Comparison of ENCODE assay signal across 8 cellular contexts in the genomic region with DNA sequence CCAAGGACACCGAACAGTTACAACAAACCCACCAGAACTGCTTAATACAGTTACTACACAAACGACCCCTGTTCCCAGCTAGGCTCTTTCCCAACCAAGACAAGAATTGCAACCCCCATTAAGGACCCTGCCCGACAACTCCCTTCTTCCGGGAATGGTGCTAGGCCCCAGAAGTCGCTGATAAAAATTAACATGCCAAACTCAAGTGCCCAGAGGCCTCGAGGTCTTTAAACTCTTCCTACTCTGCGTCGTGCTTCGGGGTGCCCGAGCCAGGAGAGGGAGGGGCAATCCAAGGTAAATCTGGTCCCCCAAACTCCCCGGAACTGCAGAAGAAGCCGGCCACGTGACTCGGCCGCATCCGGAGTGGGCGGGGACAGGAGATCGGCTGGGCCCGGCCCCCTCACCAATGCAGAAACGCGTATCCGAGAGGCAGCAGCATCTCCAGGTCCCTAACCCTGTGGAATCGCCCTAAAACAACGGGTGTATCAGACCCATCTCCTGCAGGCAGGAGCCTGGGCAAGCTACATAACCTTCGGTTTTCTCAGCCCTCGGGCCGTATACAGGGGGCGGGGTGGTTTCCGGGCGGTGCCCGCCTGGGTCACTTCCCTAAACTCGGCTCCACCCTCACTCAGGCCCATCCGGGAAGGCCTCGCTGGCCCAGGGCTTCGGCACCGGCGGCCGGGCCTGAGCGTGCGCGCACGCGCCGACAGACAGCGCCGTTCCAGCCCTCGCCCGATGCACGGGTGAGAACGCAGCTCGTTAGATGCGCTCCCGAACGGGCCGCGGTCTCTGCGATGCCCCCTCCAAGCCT. TPM values are rescaled to one million over a fixed set of nuclear protein-coding genes. Genes with fewer than 3 reads are reported as not detected.
DNase-seq lines count a peak whose midpoint lies in the region; ATAC-seq and TF ChIP-seq lines count a peak whose summit lies in the region.

No MANE protein-coding gene starts in this region.

- no peaks in the 10 kb centered on the region for H3K9me3 Mint-ChIP-seq in CD4-positive, alpha-beta T cell

- H3K4me3 ChIP-seq in ascending aorta (peak overlapping the region; percentile 84 to 99), hepatocyte (peak overlapping the region; percentile 95), aorta (ENCODE audit: low read length in 2 of 2) (peak overlapping the region; percentile 64 to 77)

- ATAC-seq in CD4-positive, alpha-beta T cell (ENCODE audit: poor library complexity): peak; percentile 12
- ATAC-seq in GM19452 (IDR thresholded peaks at IDR 0.05; ENCODE audit: unreplicated experiment): peak; percentile 27
- peak; percentile 70 for ATAC-seq in aorta (ENCODE audit: low FRiP score)

- peaks cover 38% of the 10 kb centered on the region for H4K20me1 ChIP-seq in hepatocyte (ENCODE audit: insufficient read depth, poor library complexity, severe bottlenecking)

- H3K27ac ChIP-seq in CD4-positive, alpha-beta T cell (ENCODE audit: low read depth, low read length): peak overlapping the region; percentile 64
- H3K27ac ChIP-seq in ascending aorta (peak overlapping the region; percentile 97 to 99), hepatocyte (peak overlapping the region; percentile 99), aorta (ENCODE audit: low read depth in 1 of 2, low read length in 2 of 2) (peak overlapping the region; percentile 46 to 70)

- no peaks in the 10 kb centered on the region for H3K27me3 Mint-ChIP-seq in CD4-positive, alpha-beta T cell

- CTCF ChIA-PET in CD4-positive, alpha-beta T cell (lab: Charles Lee): interaction anchor here (5.2 kb wide), 1 partner anchor 32 kb away, joined by 80 read pairs; a partner anchor contains a TSS

- H3K36me3 Mint-ChIP-seq in CD4-positive, alpha-beta T cell (ENCODE audit: low read depth): peaks cover 87% of the 10 kb centered on the region

- H3K79me2 ChIP-seq in hepatocyte: peaks cover 50% of the 10 kb centered on the region

- DNase-seq in CD4-positive, alpha-beta T cell: peak; percentile 73 to 84 (median 80)
- DNase-seq in Kasumi-1 (lab: John Stamatoyannopoulos, UW) (peak; percentile 76 to 88), T-helper 22 cell (ENCODE audit: low read depth) (peak; percentile 76), ascending aorta (ENCODE audit: low spot score in 2 of 2) (peak in 1 of 2 donors; percentile 91), hepatocyte (ENCODE audit: low spot score) (peak; percentile 84), retina (peak; percentile 79), aorta (peak; percentile 92 to 94)

- H3K4me2 ChIP-seq in hepatocyte: peak overlapping the region; percentile 92

- H3K4me1 Mint-ChIP-seq in CD4-positive, alpha-beta T cell (ENCODE audit: low read depth): peaks cover 52% of the 10 kb centered on the region

- no peaks in the 10 kb centered on the region for H3K9me2 ChIP-seq in hepatocyte (replicated peaks; ENCODE audit: insufficient read depth)

- intact Hi-C loops in CD4-positive, alpha-beta T cell (cut with DNase I, micrococcal nuclease): loop anchor here in 1 of 2 experiments (1.0 to 10.0 kb wide), 4 partner anchors 24 to 428 kb away; a partner anchor contains a TSS
- intact Hi-C loops in ascending aorta (cut with DNase I) (loop anchor here (5.0 to 10.0 kb wide), 2 partner anchors 408 to 440 kb away; a partner anchor contains a TSS), aorta (cut with DNase I) (no loop called here)

- H3K9me3 ChIP-seq in CD4-positive, alpha-beta T cell (ENCODE audit: control insufficient read depth, low read length): no peaks in the 10 kb centered on the region
- H3K9me3 ChIP-seq in ascending aorta (no peaks in the 10 kb centered on the region), hepatocyte (ENCODE audit: low read depth) (no peaks in the 10 kb centered on the region), aorta (ENCODE audit: control insufficient read depth, low read length) (no peaks in the 10 kb centered on the region)

- POLR2A ChIA-PET in CD4-positive, alpha-beta T cell (lab: Charles Lee): interaction anchor here (0.6 to 5.8 kb wide), 14 partner anchors 17 to 523 kb away, joined by 3 to 248 read pairs (median 5); a partner anchor contains a TSS

- H2AFZ ChIP-seq in hepatocyte: peak overlapping the region; percentile 26

- H3K4me3 Mint-ChIP-seq in CD4-positive, alpha-beta T cell: peak overlapping the region; percentile 84

- peak overlapping the region; percentile 94 for H3K27ac Mint-ChIP-seq in CD4-positive, alpha-beta T cell

- H3K4me1 ChIP-seq in ascending aorta (peaks cover 16 to 25% of the 10 kb centered on the region in 2 donors), hepatocyte (ENCODE audit: insufficient read depth) (peaks cover 38% of the 10 kb centered on the region), aorta (ENCODE audit: control insufficient read depth in 1 of 2, insufficient read depth in 2 of 2, low read length in 2 of 2) (no peaks in the 10 kb centered on the region)

- H3K27me3 ChIP-seq in CD4-positive, alpha-beta T cell (ENCODE audit: control insufficient read depth, insufficient read depth, low read length): no peaks in the 10 kb centered on the region
- H3K27me3 ChIP-seq in ascending aorta (no peaks in the 10 kb centered on the region), hepatocyte (no peaks in the 10 kb centered on the region), aorta (ENCODE audit: control insufficient read depth in 1 of 2, insufficient read depth in 2 of 2, low read length in 1 of 2) (no peaks in the 10 kb centered on the region)

- 2% methylated on average over 50 of the region's 57 CpGs for WGBS in hepatocyte (ENCODE audit: low lambda C conversion rate, missing lambda C conversion rate)
- 1% methylated on average over 56 to 57 of the region's 57 CpGs for WGBS in aorta, 2 donors

- H3K36me3 ChIP-seq in ascending aorta (peaks cover 46% of the 10 kb centered on the region in 2 donors), hepatocyte (replicated peaks; ENCODE audit: insufficient read depth, low read depth) (no peaks in the 10 kb centered on the region), aorta (ENCODE audit: control insufficient read depth in 1 of 2, insufficient read depth in 2 of 2, low read length in 1 of 2) (peaks cover 3 to 9% of the 10 kb centered on the region in 2 donors)

- TF ChIP-seq CTCF in CD4-positive, alpha-beta T cell (IDR thresholded peaks at IDR 0.05): no peak
- no peak for TF ChIP-seq CTCF in ascending aorta (IDR thresholded peaks at IDR 0.05)
- TF ChIP-seq CTCF in hepatocyte (IDR thresholded peaks at IDR 0.05; ENCODE audit: poor library complexity): no peak

RNA-seq across cellular contexts. Expression of a gene that starts 1.1 kb away (rescaled TPM):
- 100 to 1,000 TPM; 322 to 331 TPM for total RNA-seq in CD4-positive, alpha-beta T cell
- total RNA-seq in ascending aorta: 974 TPM
- 720 and 758 TPM in 2 replicates for total RNA-seq in hepatocyte
- polyA plus RNA-seq in hepatocyte: 1,698 and 1,708 TPM in 2 replicates
- 100 to 1,000 TPM; 563 to 812 TPM for total RNA-seq in aorta
- polyA plus RNA-seq in aorta: 100 to 1,000 TPM; 571 to 688 TPM

RNA-seq across cellular contexts. Expression of a gene that starts 3.3 kb away (rescaled TPM):
- total RNA-seq in CD4-positive, alpha-beta T cell: 10 to 100 TPM; 37.7 to 39.2 TPM
- total RNA-seq in ascending aorta: 45.0 TPM
- total RNA-seq in hepatocyte: 22.3 and 23.8 TPM in 2 replicates
- 47.0 and 51.7 TPM in 2 replicates for polyA plus RNA-seq in hepatocyte
- 10 to 100 TPM; 60.7 to 63.1 TPM for total RNA-seq in aorta
- 100 to 1,000 TPM in 1 of 2 donors, 10 to 100 TPM in 1; 40.7 to 102 TPM for polyA plus RNA-seq in aorta

RNA-seq across cellular contexts. Expression of a gene that starts 15.7 kb away (rescaled TPM):
- 1 to 10 TPM; 5.2 to 5.9 TPM for total RNA-seq in CD4-positive, alpha-beta T cell
- total RNA-seq in ascending aorta (92.8 TPM), hepatocyte (65.2 and 69.7 TPM in 2 replicates), aorta (100 to 1,000 TPM; 139 to 185 TPM)
- polyA plus RNA-seq in hepatocyte (197 and 230 TPM in 2 replicates), aorta (100 to 1,000 TPM; 136 to 224 TPM)

RNA-seq across cellular contexts. Expression of a gene that starts 22.7 kb away (rescaled TPM):
- 10 to 100 TPM; 20.6 to 21.6 TPM for total RNA-seq in CD4-positive, alpha-beta T cell
- total RNA-seq in ascending aorta: not detected
- not detected in 2 replicates for total RNA-seq in hepatocyte
- polyA plus RNA-seq in hepatocyte: 0.15 and 0.56 TPM in 2 replicates
- 1 to 10 TPM; 1.8 to 3.9 TPM for total RNA-seq in aorta
- polyA plus RNA-seq in aorta: 1 to 10 TPM; 1.8 to 2.9 TPM

RNA-seq across cellular contexts. Expression of a gene that starts 23.1 kb away (rescaled TPM):
- total RNA-seq in CD4-positive, alpha-beta T cell: under 1 TPM; 0.33 to 0.61 TPM
- total RNA-seq in ascending aorta (not detected), hepatocyte (2.3 and 2.9 TPM in 2 replicates), aorta (1 to 10 TPM in 1 of 2 donors, under 1 TPM in 1; 0.39 to 2.4 TPM)
- polyA plus RNA-seq in hepatocyte (5.1 and 6.0 TPM in 2 replicates), aorta (1 to 10 TPM in 1 of 2 donors, not detected in 1; 1.2 TPM)

Comparison
In these comparisons a context has a peak if more than half of its experiments do, and no peak if none do; other contexts are left out.
1. ATAC-seq: peak in every context shown above with its lines; median percentile 70 in aorta; 27 in GM19452; 12 in CD4-positive, alpha-beta T cell.